1 cellular context compared by ENCODE assay signal in the genomic region with DNA sequence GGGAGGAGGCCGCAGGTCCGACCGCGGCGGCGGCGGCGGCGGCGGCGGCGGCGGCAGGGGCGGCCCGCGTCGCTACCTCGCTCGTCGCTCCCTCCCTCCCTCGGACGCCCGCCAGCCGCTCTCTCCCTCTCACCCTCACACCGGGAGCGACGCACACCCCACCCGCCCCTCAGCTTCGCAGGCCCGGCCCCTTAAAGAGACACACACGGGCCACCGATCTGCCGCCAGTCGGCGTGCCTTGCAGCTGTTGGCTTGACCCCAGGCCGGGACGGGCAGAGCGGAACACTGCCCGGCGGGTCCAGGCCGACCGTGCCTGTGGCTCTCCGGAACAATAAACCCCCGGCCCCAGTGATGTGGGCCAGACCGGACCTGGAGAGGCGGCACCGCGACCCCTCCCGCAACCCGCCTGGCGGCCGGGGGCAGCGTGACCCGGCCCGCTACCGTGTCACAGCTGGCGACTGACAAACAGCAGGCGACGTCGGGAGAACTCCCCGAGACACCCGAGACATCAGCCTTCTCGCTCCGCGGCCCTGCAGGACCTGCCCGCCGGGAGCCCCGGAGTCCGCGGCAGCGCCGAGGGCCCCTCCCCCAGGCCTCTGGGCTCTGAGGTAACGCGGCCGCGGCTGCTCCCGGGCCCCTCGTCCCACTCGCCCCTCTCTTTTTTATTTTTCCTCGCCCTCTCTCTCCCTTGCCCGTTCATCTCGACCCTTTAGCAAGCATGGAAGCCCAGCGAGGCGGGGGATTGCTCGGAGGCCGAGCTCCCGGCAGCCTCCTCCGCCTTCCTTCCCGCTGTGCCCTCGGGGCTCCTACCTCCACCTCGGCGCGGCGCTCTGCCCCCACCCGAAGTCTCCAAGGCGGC.
TF ChIP-seq lines count a peak whose summit lies in the region.

A gene with protein sequence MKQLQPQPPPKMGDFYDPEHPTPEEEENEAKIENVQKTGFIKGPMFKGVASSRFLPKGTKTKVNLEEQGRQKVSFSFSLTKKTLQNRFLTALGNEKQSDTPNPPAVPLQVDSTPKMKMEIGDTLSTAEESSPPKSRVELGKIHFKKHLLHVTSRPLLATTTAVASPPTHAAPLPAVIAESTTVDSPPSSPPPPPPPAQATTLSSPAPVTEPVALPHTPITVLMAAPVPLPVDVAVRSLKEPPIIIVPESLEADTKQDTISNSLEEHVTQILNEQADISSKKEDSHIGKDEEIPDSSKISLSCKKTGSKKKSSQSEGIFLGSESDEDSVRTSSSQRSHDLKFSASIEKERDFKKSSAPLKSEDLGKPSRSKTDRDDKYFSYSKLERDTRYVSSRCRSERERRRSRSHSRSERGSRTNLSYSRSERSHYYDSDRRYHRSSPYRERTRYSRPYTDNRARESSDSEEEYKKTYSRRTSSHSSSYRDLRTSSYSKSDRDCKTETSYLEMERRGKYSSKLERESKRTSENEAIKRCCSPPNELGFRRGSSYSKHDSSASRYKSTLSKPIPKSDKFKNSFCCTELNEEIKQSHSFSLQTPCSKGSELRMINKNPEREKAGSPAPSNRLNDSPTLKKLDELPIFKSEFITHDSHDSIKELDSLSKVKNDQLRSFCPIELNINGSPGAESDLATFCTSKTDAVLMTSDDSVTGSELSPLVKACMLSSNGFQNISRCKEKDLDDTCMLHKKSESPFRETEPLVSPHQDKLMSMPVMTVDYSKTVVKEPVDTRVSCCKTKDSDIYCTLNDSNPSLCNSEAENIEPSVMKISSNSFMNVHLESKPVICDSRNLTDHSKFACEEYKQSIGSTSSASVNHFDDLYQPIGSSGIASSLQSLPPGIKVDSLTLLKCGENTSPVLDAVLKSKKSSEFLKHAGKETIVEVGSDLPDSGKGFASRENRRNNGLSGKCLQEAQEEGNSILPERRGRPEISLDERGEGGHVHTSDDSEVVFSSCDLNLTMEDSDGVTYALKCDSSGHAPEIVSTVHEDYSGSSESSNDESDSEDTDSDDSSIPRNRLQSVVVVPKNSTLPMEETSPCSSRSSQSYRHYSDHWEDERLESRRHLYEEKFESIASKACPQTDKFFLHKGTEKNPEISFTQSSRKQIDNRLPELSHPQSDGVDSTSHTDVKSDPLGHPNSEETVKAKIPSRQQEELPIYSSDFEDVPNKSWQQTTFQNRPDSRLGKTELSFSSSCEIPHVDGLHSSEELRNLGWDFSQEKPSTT (N-terminal part only) (minus strand): TSS at position 124 of the 859 bp plus-strand sequence. CDS start 189 bp downstream, outside the sequence.

TF ChIP-seq in HEK293, 187 proteins besides CTCF, POLR2A, EP300 and RAD21 (continued from another document):
- TF ChIP-seq ZNF366 (tag by site-specific recombination; conservative IDR thresholded peaks at IDR 0.05) (0 out of 2 replicates have a peak, but pooled peaks have one; percentile 18), ZNF248 (tag by site-specific recombination; IDR thresholded peaks at IDR 0.05) (no peak), SP3 (tag by site-specific recombination; IDR thresholded peaks at IDR 0.05) (peak; percentile 37)
